Comparison of ENCODE assay signal across 8 cellular contexts in genomic region chr4:37889849-37890500, GRCh38. TPM values are rescaled to one million over a fixed set of nuclear protein-coding genes. Genes with fewer than 3 reads are reported as not detected.
DNase-seq lines count a peak whose midpoint lies in the region; ATAC-seq and TF ChIP-seq lines count a peak whose summit lies in the region.

No MANE protein-coding gene starts in this region.

- no peaks in the 10 kb centered on the region for H3K9me3 ChIP-seq in heart right ventricle

- POLR2A ChIA-PET in activated CD8-positive, alpha-beta T cell treated with anti-CD3 and anti-CD28 coated beads, Interleukin-2, amount 10 ng/mL, durations not matched to agents 7 days and 5 days (lab: Charles Lee), result interaction anchor here (0.7 to 2.9 kb wide), 3 partner anchors 18 to 110 kb away, joined by 3 to 23 read pairs (median 13); no protein-coding TSS in a partner anchor

- intact Hi-C loops in heart right ventricle (cut with DNase I), result loop anchor here in 9 of 10 donors (2.0 to 10.0 kb wide), 17 partner anchors 63 to 225 kb away; partner anchors contain the start of genes PGM2 (in 5 of the 9) and RELL1 (in 1 of the 9)

- H3K27me3 Mint-ChIP-seq in activated CD8-positive, alpha-beta T cell treated with anti-CD3 and anti-CD28 coated beads, Interleukin-2, amount 10 ng/mL, durations not matched to agents 7 days and 5 days (ENCODE audit: low read depth), result no peaks in the 10 kb centered on the region

- DNase-seq in GM06990 (ENCODE audit: extremely low read depth, insufficient read length) (peak; percentile 10), heart right ventricle (peak; percentile 42 to 55), pons (ENCODE audit: low spot score) (peak; percentile 28), UCSD-AML1 (lab: John Stamatoyannopoulos, UW; ENCODE audit: unreplicated experiment) (no peak)
- no peak for DNase-seq in activated CD8-positive, alpha-beta T cell treated with anti-CD3 and anti-CD28 coated beads, Interleukin-2, amount 10 ng/mL, durations not matched to agents 7 days and 5 days

- peak overlapping the region; percentile 63 for H3K27ac Mint-ChIP-seq in activated CD8-positive, alpha-beta T cell treated with anti-CD3 and anti-CD28 coated beads, Interleukin-2, amount 10 ng/mL, durations not matched to agents 7 days and 5 days

- peaks cover 0 to 47% (median 16%) of the 10 kb centered on the region in 9 donors for H3K4me1 ChIP-seq in heart right ventricle

- peak overlapping the region; percentile 61 for H3K4me3 Mint-ChIP-seq in activated CD8-positive, alpha-beta T cell treated with anti-CD3 and anti-CD28 coated beads, Interleukin-2, amount 10 ng/mL, durations not matched to agents 7 days and 5 days

- peak overlapping the region; percentile 85 to 95 (median 91) for H3K27ac ChIP-seq in heart right ventricle

- no peaks in the 10 kb centered on the region for H3K9me3 Mint-ChIP-seq in activated CD8-positive, alpha-beta T cell treated with anti-CD3 and anti-CD28 coated beads, Interleukin-2, amount 10 ng/mL, durations not matched to agents 7 days and 5 days (ENCODE audit: insufficient read depth)

- H3K4me3 ChIP-seq in GM06990 (replicated peaks; ENCODE audit: low read depth, low read length), result peak overlapping the region; percentile 71
- peak overlapping the region; percentile 65 to 96 (median 88) for H3K4me3 ChIP-seq in heart right ventricle

- H3K27me3 ChIP-seq in GM06990 (replicated peaks; ENCODE audit: control insufficient read depth, insufficient read depth, low read length), result no peaks in the 10 kb centered on the region
- no peaks in the 10 kb centered on the region for H3K27me3 ChIP-seq in heart right ventricle

- TF ChIP-seq CTCF in GM06990 (IDR thresholded peaks at IDR 0.05; ENCODE audit: insufficient read depth, low read length, poor library complexity, severe bottlenecking), result no peak
- no peak for TF ChIP-seq CTCF in heart right ventricle (IDR thresholded peaks at IDR 0.05)

- ATAC-seq in activated CD8-positive, alpha-beta T cell treated with anti-CD3 and anti-CD28 coated beads, Interleukin-2, amount 10 ng/mL, durations not matched to agents 7 days and 5 days, result no peak
- peak; percentile 14 to 66 (median 42) for ATAC-seq in heart right ventricle
- ATAC-seq in HG03457 (IDR thresholded peaks at IDR 0.05; ENCODE audit: unreplicated experiment), result no peak
- ATAC-seq in GM18858 (IDR thresholded peaks at IDR 0.05; ENCODE audit: unreplicated experiment), result no peak
- ATAC-seq in GM19452 (IDR thresholded peaks at IDR 0.05; ENCODE audit: unreplicated experiment), result no peak

- peaks cover 18% of the 10 kb centered on the region for H3K36me3 Mint-ChIP-seq in activated CD8-positive, alpha-beta T cell treated with anti-CD3 and anti-CD28 coated beads, Interleukin-2, amount 10 ng/mL, durations not matched to agents 7 days and 5 days (ENCODE audit: low read depth)

- 7 to 8% methylated on average over 37 of the region's 37 CpGs for WGBS in heart right ventricle, 2 donors

- H3K36me3 ChIP-seq in GM06990 (ENCODE audit: control insufficient read depth, insufficient read depth, low read length) (no peaks in the 10 kb centered on the region), heart right ventricle (no peaks in the 10 kb centered on the region)

- peaks cover 48% of the 10 kb centered on the region for H3K4me1 Mint-ChIP-seq in activated CD8-positive, alpha-beta T cell treated with anti-CD3 and anti-CD28 coated beads, Interleukin-2, amount 10 ng/mL, durations not matched to agents 7 days and 5 days (ENCODE audit: low read depth)

- CTCF ChIA-PET in activated CD8-positive, alpha-beta T cell treated with anti-CD3 and anti-CD28 coated beads, Interleukin-2, amount 10 ng/mL, durations not matched to agents 7 days and 5 days (lab: Charles Lee), result interaction anchor here (1.1 kb wide), 2 partner anchors 145 to 437 kb away, joined by 3 read pairs; no protein-coding TSS in a partner anchor

RNA-seq across cellular contexts. Expression of gene TBC1D1, which starts 0.9 kb away (rescaled TPM):
- 10 to 100 TPM; 84.4 to 87.6 TPM for total RNA-seq in activated CD8-positive, alpha-beta T cell treated with anti-CD3 and anti-CD28 coated beads, Interleukin-2, amount 10 ng/mL, durations not matched to agents 7 days and 5 days
- total RNA-seq in heart right ventricle, result 100 to 1,000 TPM in 7 of 10 donors, 10 to 100 TPM in 3; 85.4 to 153 (median 104) TPM
- 100 to 1,000 TPM; 109 to 119 TPM for polyA plus RNA-seq in heart right ventricle

Comparison
In these comparisons a context has a peak if more than half of its experiments do, and no peak if none do; other contexts are left out.
1. DNase-seq: peak in GM06990 (single experiment), heart right ventricle (2 of 2) and pons (single experiment); none in activated CD8-positive, alpha-beta T cell treated with anti-CD3 and anti-CD28 coated beads, Interleukin-2, amount 10 ng/mL, durations not matched to agents 7 days and 5 days (single experiment) and UCSD-AML1 (single experiment).
2. ATAC-seq: peak in heart right ventricle (8 of 8); none in activated CD8-positive, alpha-beta T cell treated with anti-CD3 and anti-CD28 coated beads, Interleukin-2, amount 10 ng/mL, durations not matched to agents 7 days and 5 days (single experiment), HG03457 (single experiment), GM18858 (single experiment) and GM19452 (single experiment).